In genomic region chr13:26184791-26185250, GRCh38 we compare ENCODE assay signal across 8 cellular contexts. TPM values are rescaled to one million over a fixed set of nuclear protein-coding genes. Genes with fewer than 3 reads are reported as not detected.
DNase-seq lines count a peak whose midpoint lies in the region; ATAC-seq lines count a peak whose summit lies in the region.

No MANE protein-coding gene starts in this region.

- in situ Hi-C loops in G401 (cut with HindIII; ENCODE audit: low sequenced_read_pairs): no loop called here

- peak; percentile 27 for ATAC-seq in HG02678 (IDR thresholded peaks at IDR 0.05; ENCODE audit: unreplicated experiment)

- no peak overlapping the region for H3K27ac ChIP-seq in caudate nucleus (ENCODE audit: low read depth, low read length)

- DNase-seq in G401 (ENCODE audit: low spot score) (peak; percentile 86), NCI-H2227 (lab: John Stamatoyannopoulos, UW; ENCODE audit: unreplicated experiment) (peak; percentile 59), caudate nucleus (lab: John Stamatoyannopoulos, UW) (peak in 51 of 61 donors; percentile 1 to 80 (median 35)), left kidney (ENCODE audit: low read depth, low spot score) (peak; percentile 86), GM19240 (ENCODE audit: insufficient read length, low spot score) (no peak)
- DNase-seq in activated CD4-positive, CD25-positive, alpha-beta regulatory T cell (lab: John Stamatoyannopoulos, UW): peak; percentile 21 to 60 (median 43)
- peak; percentile 52 to 54 for DNase-seq in stimulated activated CD4-positive, alpha-beta T cell treated with anti-CD3 and anti-CD28 coated beads, Interleukin-4, amount 100 ng/mL, for 48 hours (ENCODE audit: low read depth in 2 of 2)

RNA-seq across cellular contexts. Expression of gene RNF6, which starts 37.3 kb away (rescaled TPM):
- 13.5 and 23.0 TPM in 2 replicates for total RNA-seq in G401 (2014; rRNA removed; shearing (Covaris generic))
